In the genomic region with DNA sequence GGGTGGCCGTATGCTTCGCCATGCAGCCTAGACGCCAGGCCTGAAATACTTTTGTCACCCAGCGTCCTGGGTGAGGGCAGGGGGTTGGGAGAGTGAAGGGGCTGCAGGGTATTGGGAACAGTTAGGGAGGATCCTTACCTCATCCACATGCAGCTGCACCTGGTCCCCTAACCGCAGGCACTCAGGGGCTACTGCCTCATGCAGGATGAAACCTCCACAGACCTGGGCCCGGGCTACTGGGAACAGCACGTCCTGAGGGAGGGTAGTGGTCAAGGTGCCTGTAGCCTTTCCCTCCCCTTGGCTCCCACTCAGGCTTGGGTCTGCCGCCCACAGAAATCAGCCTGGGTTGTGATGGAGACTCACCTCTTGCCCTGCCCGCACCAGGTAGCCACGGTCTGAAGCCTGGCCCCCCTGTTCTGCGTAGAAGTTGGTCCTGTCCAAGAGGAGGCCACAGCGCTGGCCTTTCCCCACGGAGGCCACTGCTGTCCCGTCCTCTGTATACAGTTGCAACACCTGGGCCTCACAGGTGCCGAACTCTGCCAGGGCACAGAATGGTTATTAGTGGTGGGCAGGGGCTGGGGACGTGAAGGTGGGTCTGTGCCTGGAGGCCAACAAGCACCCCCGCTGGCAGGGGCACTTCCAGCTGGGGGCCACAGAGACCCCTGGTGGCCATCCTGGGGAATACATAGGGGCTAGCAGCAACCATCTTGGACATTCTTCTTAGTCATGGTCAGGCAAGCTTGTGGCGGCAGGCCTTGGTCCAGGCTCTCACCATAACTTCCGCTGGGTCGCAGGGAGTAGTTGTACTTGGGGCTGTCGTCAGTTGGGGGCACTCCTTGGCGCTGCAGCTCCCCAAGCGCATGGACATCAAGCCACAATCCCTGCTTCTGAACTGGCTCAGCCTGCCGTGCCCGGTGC, we compare ENCODE assay signal across 1 cellular context.
TF ChIP-seq lines count a peak whose summit lies in the region.

No MANE protein-coding gene starts in this region.

TF ChIP-seq in IMR-90, 13 proteins besides CTCF, POLR2A, EP300 and RAD21:
- peak; percentile 54 for TF ChIP-seq SMC3 (IDR thresholded peaks at IDR 0.05; ENCODE audit: low read depth, low read length)
- TF ChIP-seq RCOR1 (IDR thresholded peaks at IDR 0.05; ENCODE audit: insufficient replicate concordance, low read length): no peak
- TF ChIP-seq MAFK (IDR thresholded peaks at IDR 0.05; ENCODE audit: low read depth, low read length): no peak
- no peak for TF ChIP-seq CEBPB (IDR thresholded peaks at IDR 0.05; ENCODE audit: low read depth, low read length)
TF ChIP-seq in IMR-90: peak in this region for 1.
